In the genomic region with DNA sequence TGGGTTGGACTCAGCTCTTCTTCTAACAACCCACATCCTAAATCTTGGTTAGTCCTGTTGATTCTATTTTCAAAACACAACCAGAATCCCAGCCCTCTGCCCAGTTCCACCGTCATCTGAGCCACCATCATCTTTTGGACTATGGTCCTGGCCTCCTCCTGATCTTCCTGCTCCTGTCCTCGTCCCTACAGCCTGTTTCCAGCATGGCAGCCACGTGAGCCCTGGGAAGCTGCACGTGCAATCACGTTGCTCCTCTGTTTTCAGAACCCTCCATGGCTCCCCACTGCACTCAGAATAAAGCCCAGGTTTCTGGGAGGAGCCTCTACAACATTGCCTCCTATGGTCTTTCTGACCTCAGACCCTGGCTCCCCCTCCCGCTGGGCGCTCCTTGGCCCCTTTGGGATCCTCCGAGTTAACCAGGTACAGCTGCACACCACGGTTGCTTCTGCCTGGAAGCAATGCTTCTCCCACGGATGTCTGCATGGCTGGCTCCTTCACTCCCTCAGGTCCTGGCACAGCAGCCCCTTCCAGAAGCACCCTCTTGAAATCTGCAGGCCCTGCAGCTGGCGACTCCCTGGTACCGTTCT, we compare ENCODE assay signal across 2 cellular contexts.
TF ChIP-seq lines count a peak whose summit lies in the region.

No MANE protein-coding gene starts in this region.

TF ChIP-seq in WTC11, 78 proteins besides CTCF, POLR2A, EP300 and RAD21:
- TF ChIP-seq ZNF219 (CRISPR knock-in tag; IDR thresholded peaks at IDR 0.05; ENCODE audit: borderline replicate concordance) (no peak), NR2C2 (CRISPR knock-in tag; IDR thresholded peaks at IDR 0.05) (no peak), SMAD3 (CRISPR knock-in tag; IDR thresholded peaks at IDR 0.05; ENCODE audit: borderline replicate concordance) (no peak), ELF4 (CRISPR knock-in tag; IDR thresholded peaks at IDR 0.05; ENCODE audit: low read depth) (no peak), TP53 (CRISPR knock-in tag; IDR thresholded peaks at IDR 0.05) (no peak), ZNF121 (CRISPR knock-in tag; IDR thresholded peaks at IDR 0.05) (no peak), HMGA2 (CRISPR knock-in tag; IDR thresholded peaks at IDR 0.05) (no peak), RELA (CRISPR knock-in tag; IDR thresholded peaks at IDR 0.05; ENCODE audit: borderline replicate concordance) (no peak), FOXJ3 (CRISPR knock-in tag; IDR thresholded peaks at IDR 0.05; ENCODE audit: borderline replicate concordance) (no peak), FOXP1 (CRISPR knock-in tag; IDR thresholded peaks at IDR 0.05; ENCODE audit: borderline replicate concordance) (no peak)
- TF ChIP-seq, protein P1, sequence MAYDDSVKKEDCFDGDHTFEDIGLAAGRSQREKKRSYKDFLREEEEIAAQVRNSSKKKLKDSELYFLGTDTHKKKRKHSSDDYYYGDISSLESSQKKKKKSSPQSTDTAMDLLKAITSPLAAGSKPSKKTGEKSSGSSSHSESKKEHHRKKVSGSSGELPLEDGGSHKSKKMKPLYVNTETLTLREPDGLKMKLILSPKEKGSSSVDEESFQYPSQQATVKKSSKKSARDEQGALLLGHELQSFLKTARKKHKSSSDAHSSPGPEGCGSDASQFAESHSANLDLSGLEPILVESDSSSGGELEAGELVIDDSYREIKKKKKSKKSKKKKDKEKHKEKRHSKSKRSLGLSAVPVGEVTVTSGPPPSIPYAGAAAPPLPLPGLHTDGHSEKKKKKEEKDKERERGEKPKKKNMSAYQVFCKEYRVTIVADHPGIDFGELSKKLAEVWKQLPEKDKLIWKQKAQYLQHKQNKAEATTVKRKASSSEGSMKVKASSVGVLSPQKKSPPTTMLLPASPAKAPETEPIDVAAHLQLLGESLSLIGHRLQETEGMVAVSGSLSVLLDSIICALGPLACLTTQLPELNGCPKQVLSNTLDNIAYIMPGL (CRISPR knock-in tag; IDR thresholded peaks at IDR 0.05) = no peak
- TF ChIP-seq, protein P2, sequence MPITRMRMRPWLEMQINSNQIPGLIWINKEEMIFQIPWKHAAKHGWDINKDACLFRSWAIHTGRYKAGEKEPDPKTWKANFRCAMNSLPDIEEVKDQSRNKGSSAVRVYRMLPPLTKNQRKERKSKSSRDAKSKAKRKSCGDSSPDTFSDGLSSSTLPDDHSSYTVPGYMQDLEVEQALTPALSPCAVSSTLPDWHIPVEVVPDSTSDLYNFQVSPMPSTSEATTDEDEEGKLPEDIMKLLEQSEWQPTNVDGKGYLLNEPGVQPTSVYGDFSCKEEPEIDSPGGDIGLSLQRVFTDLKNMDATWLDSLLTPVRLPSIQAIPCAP (CRISPR knock-in tag; IDR thresholded peaks at IDR 0.05) = no peak
- TF ChIP-seq, protein P3, sequence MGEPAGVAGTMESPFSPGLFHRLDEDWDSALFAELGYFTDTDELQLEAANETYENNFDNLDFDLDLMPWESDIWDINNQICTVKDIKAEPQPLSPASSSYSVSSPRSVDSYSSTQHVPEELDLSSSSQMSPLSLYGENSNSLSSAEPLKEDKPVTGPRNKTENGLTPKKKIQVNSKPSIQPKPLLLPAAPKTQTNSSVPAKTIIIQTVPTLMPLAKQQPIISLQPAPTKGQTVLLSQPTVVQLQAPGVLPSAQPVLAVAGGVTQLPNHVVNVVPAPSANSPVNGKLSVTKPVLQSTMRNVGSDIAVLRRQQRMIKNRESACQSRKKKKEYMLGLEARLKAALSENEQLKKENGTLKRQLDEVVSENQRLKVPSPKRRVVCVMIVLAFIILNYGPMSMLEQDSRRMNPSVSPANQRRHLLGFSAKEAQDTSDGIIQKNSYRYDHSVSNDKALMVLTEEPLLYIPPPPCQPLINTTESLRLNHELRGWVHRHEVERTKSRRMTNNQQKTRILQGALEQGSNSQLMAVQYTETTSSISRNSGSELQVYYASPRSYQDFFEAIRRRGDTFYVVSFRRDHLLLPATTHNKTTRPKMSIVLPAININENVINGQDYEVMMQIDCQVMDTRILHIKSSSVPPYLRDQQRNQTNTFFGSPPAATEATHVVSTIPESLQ (CRISPR knock-in tag; IDR thresholded peaks at IDR 0.05) = no peak
- TF ChIP-seq, protein P4, sequence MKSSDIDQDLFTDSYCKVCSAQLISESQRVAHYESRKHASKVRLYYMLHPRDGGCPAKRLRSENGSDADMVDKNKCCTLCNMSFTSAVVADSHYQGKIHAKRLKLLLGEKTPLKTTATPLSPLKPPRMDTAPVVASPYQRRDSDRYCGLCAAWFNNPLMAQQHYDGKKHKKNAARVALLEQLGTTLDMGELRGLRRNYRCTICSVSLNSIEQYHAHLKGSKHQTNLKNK (CRISPR knock-in tag; IDR thresholded peaks at IDR 0.05) = no peak

TF ChIP-seq in HepG2, 621 proteins besides CTCF, POLR2A, EP300 and RAD21:
- TF ChIP-seq REPIN1 (CRISPR knock-in tag; IDR thresholded peaks at IDR 0.05; ENCODE audit: borderline replicate concordance, low read depth) = no peak
- TF ChIP-seq, protein P5, sequence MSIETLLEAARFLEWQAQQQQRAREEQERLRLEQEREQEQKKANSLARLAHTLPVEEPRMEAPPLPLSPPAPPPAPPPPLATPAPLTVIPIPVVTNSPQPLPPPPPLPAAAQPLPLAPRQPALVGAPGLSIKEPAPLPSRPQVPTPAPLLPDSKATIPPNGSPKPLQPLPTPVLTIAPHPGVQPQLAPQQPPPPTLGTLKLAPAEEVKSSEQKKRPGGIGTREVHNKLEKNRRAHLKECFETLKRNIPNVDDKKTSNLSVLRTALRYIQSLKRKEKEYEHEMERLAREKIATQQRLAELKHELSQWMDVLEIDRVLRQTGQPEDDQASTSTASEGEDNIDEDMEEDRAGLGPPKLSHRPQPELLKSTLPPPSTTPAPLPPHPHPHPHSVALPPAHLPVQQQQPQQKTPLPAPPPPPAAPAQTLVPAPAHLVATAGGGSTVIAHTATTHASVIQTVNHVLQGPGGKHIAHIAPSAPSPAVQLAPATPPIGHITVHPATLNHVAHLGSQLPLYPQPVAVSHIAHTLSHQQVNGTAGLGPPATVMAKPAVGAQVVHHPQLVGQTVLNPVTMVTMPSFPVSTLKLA (IDR thresholded peaks at IDR 0.05) = peak; percentile 92
